Comparison of ENCODE assay signal across 8 cellular contexts in the genomic region with DNA sequence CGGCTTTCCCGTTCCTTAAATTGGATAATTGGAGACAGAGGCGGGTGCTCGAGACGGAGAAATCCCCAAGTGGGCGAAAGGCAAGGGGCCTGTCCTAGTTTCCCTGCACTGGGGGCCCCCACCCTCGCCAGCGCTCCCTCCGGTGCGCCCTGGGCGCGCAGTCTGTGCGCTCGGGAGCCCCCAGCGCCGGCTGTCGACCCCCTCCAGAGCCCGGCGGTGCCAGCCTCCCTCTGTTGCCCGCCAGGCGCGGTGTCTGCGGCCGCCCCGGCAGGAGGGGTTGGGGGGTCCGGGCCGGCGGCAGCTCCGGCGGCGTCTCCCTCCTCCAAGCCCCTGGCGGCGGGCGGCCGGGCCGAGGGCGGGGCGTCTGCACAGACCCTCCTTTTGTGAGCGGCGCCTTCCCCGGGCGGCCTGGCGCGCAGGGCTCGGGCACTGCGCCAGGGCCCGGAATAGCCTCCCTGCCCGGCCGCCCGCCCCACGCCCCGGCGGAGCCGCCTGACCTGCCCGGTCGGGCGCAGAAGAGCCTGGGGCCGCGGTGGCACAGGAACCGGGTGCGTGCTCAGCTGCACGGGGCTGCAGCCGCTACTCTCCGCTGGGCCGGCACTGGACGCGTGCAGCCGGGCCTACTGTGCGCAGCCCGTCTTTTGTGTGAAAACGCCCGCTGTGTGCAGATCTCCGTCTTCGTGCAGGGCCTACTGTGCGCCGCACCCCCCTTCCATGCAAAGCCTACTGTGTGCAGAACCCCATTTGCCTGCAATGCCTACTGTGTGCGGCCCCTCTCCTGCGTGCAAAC. TPM values are rescaled to one million over a fixed set of nuclear protein-coding genes. Genes with fewer than 3 reads are reported as not detected.
DNase-seq lines count a peak whose midpoint lies in the region; ATAC-seq and TF ChIP-seq lines count a peak whose summit lies in the region.

No MANE protein-coding gene starts in this region.

- TF ChIP-seq CTCF in C4-2B (conservative IDR thresholded peaks at IDR 0.05) = no peak
- 0 out of 2 replicates have a peak, but pooled peaks have one; percentile 15 for TF ChIP-seq CTCF in HFFc6 (IDR thresholded peaks at IDR 0.05)

- DNase-seq in HFFc6 = peak; percentile 21
- DNase-seq in left ventricle myocardium superior = peak; percentile 85
- no peak for DNase-seq in NK-92 treated with Interleukin-12 subunit alpha and Interleukin-12 subunit beta, amount 100 ng/mL, for 24 hours (lab: John Stamatoyannopoulos, UW)
- no peak for DNase-seq in GM19240 (ENCODE audit: insufficient read length, low spot score)

- intact Hi-C loops in left ventricle myocardium superior (cut with micrococcal nuclease) = no loop called here

- no peaks in the 10 kb centered on the region for H3K9me3 Mint-ChIP-seq in HFFc6
- no peaks in the 10 kb centered on the region for H3K9me3 Mint-ChIP-seq in activated naive CD8-positive, alpha-beta T cell (ENCODE audit: low read depth)

- H3K4me1 Mint-ChIP-seq in HFFc6 (ENCODE audit: low read depth) = peaks cover 44% of the 10 kb centered on the region
- peaks cover 19% of the 10 kb centered on the region for H3K4me1 Mint-ChIP-seq in activated naive CD8-positive, alpha-beta T cell (ENCODE audit: low read depth)

- no peaks in the 10 kb centered on the region for H3K36me3 Mint-ChIP-seq in HFFc6 (ENCODE audit: low read depth)
- no peaks in the 10 kb centered on the region for H3K36me3 Mint-ChIP-seq in activated naive CD8-positive, alpha-beta T cell

- peak; percentile 90 for ATAC-seq in left ventricle myocardium superior
- no peak for ATAC-seq in GM19023 (IDR thresholded peaks at IDR 0.05; ENCODE audit: unreplicated experiment)

- H3K36me3 ChIP-seq in rectal smooth muscle tissue (ENCODE audit: control insufficient read depth, insufficient read depth, low read length) = no peaks in the 10 kb centered on the region

- no peak overlapping the region for H3K27ac Mint-ChIP-seq in HFFc6
- peak overlapping the region; percentile 10 for H3K27ac Mint-ChIP-seq in activated naive CD8-positive, alpha-beta T cell

- H3K4me3 Mint-ChIP-seq in HFFc6 = peak overlapping the region; percentile 52
- H3K4me3 Mint-ChIP-seq in activated naive CD8-positive, alpha-beta T cell = peak overlapping the region; percentile 61

- peak overlapping the region; percentile 40 for H3K4me3 ChIP-seq in rectal smooth muscle tissue (ENCODE audit: low read length)

- peaks cover 7% of the 10 kb centered on the region for H3K27me3 Mint-ChIP-seq in HFFc6 (ENCODE audit: insufficient read depth)
- peaks cover 12% of the 10 kb centered on the region for H3K27me3 Mint-ChIP-seq in activated naive CD8-positive, alpha-beta T cell

- peak overlapping the region; percentile 17 for H3K27ac ChIP-seq in C4-2B
- H3K27ac ChIP-seq in rectal smooth muscle tissue (ENCODE audit: low read depth, low read length) = no peak overlapping the region

- no peak overlapping the region for H3K9ac ChIP-seq in rectal smooth muscle tissue (ENCODE audit: low read length)

- no peaks in the 10 kb centered on the region for H3K27me3 ChIP-seq in rectal smooth muscle tissue (ENCODE audit: control insufficient read depth, insufficient read depth, low read length)

- H3K4me1 ChIP-seq in rectal smooth muscle tissue (ENCODE audit: control insufficient read depth, insufficient read depth, low read length) = peaks cover 5% of the 10 kb centered on the region

RNA-seq across cellular contexts. Expression of gene GADD45B, which starts 13.2 kb away (rescaled TPM):
- 10 to 100 TPM; 35.5 to 55.7 (median 39.1) TPM for total RNA-seq in HFFc6 (2021; fragmentation: NEBNext Ultra II Directional; extraction: Animal tissue kit (Norgen Biotek cat#: 25700))
- total RNA-seq in left ventricle myocardium superior = 42.3 TPM

RNA-seq across cellular contexts. Expression of gene LMNB2, which starts 32.4 kb away (rescaled TPM):
- 100 to 1,000 TPM in 5 of 6 experiments, 10 to 100 TPM in 1; 77.6 to 131 (median 121) TPM for total RNA-seq in HFFc6 (2021; fragmentation: NEBNext Ultra II Directional; extraction: Animal tissue kit (Norgen Biotek cat#: 25700))
- total RNA-seq in left ventricle myocardium superior = 17.7 TPM

Comparison
In these comparisons a context has a peak if more than half of its experiments do, and no peak if none do; other contexts are left out.
1. DNase-seq: peak in HFFc6 (single experiment) and left ventricle myocardium superior (single experiment); none in NK-92 treated with Interleukin-12 subunit alpha and Interleukin-12 subunit beta, amount 100 ng/mL, for 24 hours (single experiment) and GM19240 (single experiment).